Comparison of ENCODE assay signal across 8 cellular contexts in genomic region chr3:124032881-124033359, GRCh38. TPM values are rescaled to one million over a fixed set of nuclear protein-coding genes. Genes with fewer than 3 reads are reported as not detected.
DNase-seq lines count a peak whose midpoint lies in the region; ATAC-seq, FAIRE-seq and TF ChIP-seq lines count a peak whose summit lies in the region.

No MANE protein-coding gene starts in this region.

- no peak overlapping the region for H3K27ac Mint-ChIP-seq in CD8-positive, alpha-beta memory T cell
- H3K27ac Mint-ChIP-seq in natural killer cell treated with Interleukin-12 subunit alpha and Interleukin-12 subunit beta and Interleukin-15 and Interleukin-18, amount 100 ng/mL, for 72 hours: no peak overlapping the region

- no peak for FAIRE-seq in RCC 7860 (lab: Jason Lieb, UNC)

- peaks cover 44% of the 10 kb centered on the region for H3K27me3 ChIP-seq in CD8-positive, alpha-beta memory T cell (ENCODE audit: insufficient read depth, low read length, poor library complexity, severe bottlenecking)

- H3K9me3 ChIP-seq in CD8-positive, alpha-beta memory T cell (ENCODE audit: low read length): no peaks in the 10 kb centered on the region

- H3K4me3 ChIP-seq in CD8-positive, alpha-beta memory T cell (ENCODE audit: low read length): no peak overlapping the region
- peak overlapping the region; percentile 24 for H3K4me3 ChIP-seq in Jurkat, Clone E6-1 (ENCODE audit: low read length)
- H3K4me3 ChIP-seq in fibroblast of the aortic adventitia (ENCODE audit: low read depth, low read length): peak overlapping the region; percentile 59

- POLR2A ChIA-PET in CD8-positive, alpha-beta memory T cell (lab: Charles Lee): no interaction called here

- H3K36me3 Mint-ChIP-seq in CD8-positive, alpha-beta memory T cell: no peaks in the 10 kb centered on the region
- H3K36me3 Mint-ChIP-seq in natural killer cell treated with Interleukin-12 subunit alpha and Interleukin-12 subunit beta and Interleukin-15 and Interleukin-18, amount 100 ng/mL, for 72 hours: peaks cover 4% of the 10 kb centered on the region

- CTCF ChIA-PET in CD8-positive, alpha-beta memory T cell (lab: Charles Lee): interaction anchor here (0.9 to 1.8 kb wide), 5 partner anchors 10 to 147 kb away, joined by 3 to 11 read pairs (median 3); no protein-coding TSS in a partner anchor

- peaks cover 0 to 12% (median 3%) of the 10 kb centered on the region in 5 donors for H3K9me3 Mint-ChIP-seq in CD8-positive, alpha-beta memory T cell
- no peaks in the 10 kb centered on the region for H3K9me3 Mint-ChIP-seq in natural killer cell treated with Interleukin-12 subunit alpha and Interleukin-12 subunit beta and Interleukin-15 and Interleukin-18, amount 100 ng/mL, for 72 hours

- peak; percentile 69 for TF ChIP-seq CTCF in fibroblast of the aortic adventitia (IDR thresholded peaks at IDR 0.05; ENCODE audit: insufficient read depth, low read length)

- ATAC-seq in GM21528 (IDR thresholded peaks at IDR 0.05; ENCODE audit: low FRiP score, unreplicated experiment): peak; percentile 87
- peak; percentile 87 to 95 for ATAC-seq in natural killer cell treated with Interleukin-12 subunit alpha and Interleukin-12 subunit beta and Interleukin-15 and Interleukin-18, amount 100 ng/mL, for 72 hours

- peak; percentile 21 to 52 (median 24) for DNase-seq in CD8-positive, alpha-beta memory T cell
- DNase-seq in Jurkat, Clone E6-1 (ENCODE audit: low read depth, low spot score): peak; percentile 26
- DNase-seq in RCC 7860 (ENCODE audit: low spot score): peak; percentile 75
- peak; percentile 34 for DNase-seq in activated T-helper 9 cell treated with anti-CD3 and anti-CD28 coated beads, Interleukin-2, amount 50 U/mL, for 16 hours (ENCODE audit: low read depth)
- DNase-seq in fibroblast of the aortic adventitia (ENCODE audit: low read depth): peak; percentile 65
- DNase-seq in natural killer cell treated with Interleukin-12 subunit alpha and Interleukin-12 subunit beta and Interleukin-15 and Interleukin-18, amount 100 ng/mL, for 72 hours (ENCODE audit: low spot score): peak; percentile 69
- peak in 4 of 6 experiments; percentile 12 to 39 (median 26) for DNase-seq in stimulated activated naive CD4-positive, alpha-beta T cell (lab: John Stamatoyannopoulos, UW)

- H3K27ac ChIP-seq in CD8-positive, alpha-beta memory T cell (ENCODE audit: low read depth, low read length): no peak overlapping the region

- no peaks in the 10 kb centered on the region for H3K4me1 ChIP-seq in CD8-positive, alpha-beta memory T cell (ENCODE audit: insufficient read depth, low read length)

- H3K27me3 Mint-ChIP-seq in CD8-positive, alpha-beta memory T cell: peaks cover 30 to 36% of the 10 kb centered on the region in 2 donors
- H3K27me3 Mint-ChIP-seq in natural killer cell treated with Interleukin-12 subunit alpha and Interleukin-12 subunit beta and Interleukin-15 and Interleukin-18, amount 100 ng/mL, for 72 hours: peaks cover 35% of the 10 kb centered on the region in 2 donors

- H3K4me1 Mint-ChIP-seq in CD8-positive, alpha-beta memory T cell: peaks cover 12 to 21% (median 16%) of the 10 kb centered on the region in 3 donors
- H3K4me1 Mint-ChIP-seq in natural killer cell treated with Interleukin-12 subunit alpha and Interleukin-12 subunit beta and Interleukin-15 and Interleukin-18, amount 100 ng/mL, for 72 hours (ENCODE audit: low read depth in 2 of 2): peaks cover 6 to 10% of the 10 kb centered on the region in 2 donors

- no peaks in the 10 kb centered on the region for H3K36me3 ChIP-seq in CD8-positive, alpha-beta memory T cell (ENCODE audit: insufficient read depth, low read length)

- H3K4me3 Mint-ChIP-seq in CD8-positive, alpha-beta memory T cell: peak overlapping the region in 4 of 7 donors; percentile 11 to 34 (median 19)
- peak overlapping the region; percentile 22 for H3K4me3 Mint-ChIP-seq in natural killer cell treated with Interleukin-12 subunit alpha and Interleukin-12 subunit beta and Interleukin-15 and Interleukin-18, amount 100 ng/mL, for 72 hours

RNA-seq across cellular contexts. Expression of gene KALRN, which starts 0.2 kb away (rescaled TPM):
- total RNA-seq in CD8-positive, alpha-beta memory T cell: 1 to 10 TPM; 5.1 to 5.4 TPM
- polyA plus RNA-seq in CD8-positive, alpha-beta memory T cell: 2.6 TPM
- 4.5 TPM for polyA plus RNA-seq in Jurkat, Clone E6-1 (2012; ENCODE audit: insufficient read depth, insufficient read length)
- total RNA-seq in fibroblast of the aortic adventitia (ENCODE audit: low replicate concordance): 0.99 and 5.2 TPM in 2 replicates
- total RNA-seq in natural killer cell treated with Interleukin-12 subunit alpha and Interleukin-12 subunit beta and Interleukin-15 and Interleukin-18, amount 100 ng/mL, for 72 hours: under 1 TPM; 0.26 to 0.86 TPM

RNA-seq across cellular contexts. Expression of gene ROPN1, which starts 41.0 kb away (rescaled TPM):
- not detected for total RNA-seq in CD8-positive, alpha-beta memory T cell
- not detected for polyA plus RNA-seq in CD8-positive, alpha-beta memory T cell
- not detected for polyA plus RNA-seq in Jurkat, Clone E6-1 (2012; ENCODE audit: insufficient read depth, insufficient read length)
- not detected in 2 replicates for total RNA-seq in fibroblast of the aortic adventitia (ENCODE audit: low replicate concordance)
- total RNA-seq in natural killer cell treated with Interleukin-12 subunit alpha and Interleukin-12 subunit beta and Interleukin-15 and Interleukin-18, amount 100 ng/mL, for 72 hours: not detected

Comparison
In these comparisons a context has a peak if more than half of its experiments do, and no peak if none do; other contexts are left out.
1. DNase-seq: peak in every context shown above with its lines; median percentile 75 in RCC 7860; 69 in natural killer cell treated with Interleukin-12 subunit alpha and Interleukin-12 subunit beta and Interleukin-15 and Interleukin-18, amount 100 ng/mL, for 72 hours; 65 in fibroblast of the aortic adventitia; 34 in activated T-helper 9 cell treated with anti-CD3 and anti-CD28 coated beads, Interleukin-2, amount 50 U/mL, for 16 hours; 26 in Jurkat, Clone E6-1; 26 in stimulated activated naive CD4-positive, alpha-beta T cell; 24 in CD8-positive, alpha-beta memory T cell.